In the genomic region with DNA sequence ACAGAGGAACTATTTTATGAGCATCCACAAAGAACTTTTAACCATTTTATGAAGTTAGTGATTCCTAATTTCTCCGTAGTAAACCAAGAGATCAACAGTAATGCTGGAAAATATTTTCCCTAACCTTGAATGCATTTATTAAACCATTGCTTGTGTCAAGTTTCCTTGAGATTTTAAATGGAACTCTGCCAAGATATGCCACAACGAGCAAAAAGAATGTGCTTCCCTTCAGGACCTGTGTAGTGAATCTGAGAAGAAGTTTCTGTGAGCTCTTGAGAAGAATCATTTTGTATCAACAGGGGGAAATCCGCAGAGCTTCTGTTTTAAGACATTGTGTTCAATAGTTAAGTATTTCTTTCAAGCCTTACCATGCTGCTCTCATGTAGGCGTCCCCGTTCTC, we compare ENCODE assay signal across 25 cellular contexts.
"Had no signal": no experiment of that assay in that cellular context is flagged by ENCODE, and none has a peak within 500 bp of the region (broad histone marks: within the 10 kb centered on the region; RNA-seq: fewer than 3 reads in every experiment).

No MANE protein-coding gene starts in this region.

- H3K4me3 ChIP-seq: ovary, psoas muscle, right lobe of liver, suprapubic skin, transverse colon had no signal

- H3K4me3 Mint-ChIP-seq: activated B cell treated with CpG ODN at 0.5 μM for 24 hours; activated CD4-positive, alpha-beta memory T cell treated with anti-CD3 and anti-CD28 coated beads for 36 hours; activated CD8-positive, alpha-beta memory T cell treated with anti-CD3 and anti-CD28 coated beads, Interleukin-2, amount 10 ng/mL, durations not matched to agents 7 days and 5 days; activated naive CD8-positive, alpha-beta T cell; naive thymus-derived CD4-positive, alpha-beta T cell; stimulated activated naive CD8-positive, alpha-beta T cell treated with anti-CD3 and anti-CD28 coated beads, Interleukin-15, Interleukin-2, amounts not matched to agents 100 ng/mL and 50 ng/mL, for 24 hours; T-cell had no signal

- H3K27me3 Mint-ChIP-seq: activated B cell treated with CpG ODN at 0.5 μM for 24 hours; activated CD4-positive, alpha-beta memory T cell treated with anti-CD3 and anti-CD28 coated beads for 36 hours; activated CD8-positive, alpha-beta memory T cell treated with anti-CD3 and anti-CD28 coated beads, Interleukin-2, amount 10 ng/mL, durations not matched to agents 7 days and 5 days; activated naive CD8-positive, alpha-beta T cell; naive thymus-derived CD4-positive, alpha-beta T cell; stimulated activated naive CD8-positive, alpha-beta T cell treated with anti-CD3 and anti-CD28 coated beads, Interleukin-15, Interleukin-2, amounts not matched to agents 100 ng/mL and 50 ng/mL, for 24 hours; T-cell had no signal

- H3K27ac Mint-ChIP-seq: activated B cell treated with CpG ODN at 0.5 μM for 24 hours; activated CD4-positive, alpha-beta memory T cell treated with anti-CD3 and anti-CD28 coated beads for 36 hours; activated CD8-positive, alpha-beta memory T cell treated with anti-CD3 and anti-CD28 coated beads, Interleukin-2, amount 10 ng/mL, durations not matched to agents 7 days and 5 days; activated naive CD8-positive, alpha-beta T cell; naive thymus-derived CD4-positive, alpha-beta T cell; stimulated activated naive CD8-positive, alpha-beta T cell treated with anti-CD3 and anti-CD28 coated beads, Interleukin-15, Interleukin-2, amounts not matched to agents 100 ng/mL and 50 ng/mL, for 24 hours; T-cell had no signal

- DNase-seq: activated B cell treated with CpG ODN at 0.5 μM for 24 hours; activated CD4-positive, alpha-beta memory T cell treated with anti-CD3 and anti-CD28 coated beads for 36 hours; activated CD4-positive, alpha-beta T cell treated with anti-CD3 and anti-CD28 coated beads for 4 hours; activated CD8-positive, alpha-beta memory T cell treated with anti-CD3 and anti-CD28 coated beads, Interleukin-2, amount 10 ng/mL, durations not matched to agents 7 days and 5 days; amniotic stem cell; brain microvascular endothelial cell; cerebellar nuclear complex; effector CD8-positive, alpha-beta T cell; foreskin melanocyte; glutamatergic neuron; hypothalamus; kidney; mesenchymal stem cell; naive thymus-derived CD4-positive, alpha-beta T cell; ovary; psoas muscle; right lobe of liver; small intestine; stimulated activated CD4-positive, alpha-beta T cell treated with anti-CD3 and anti-CD28 coated beads, Interleukin-15, amount 100 ng/mL, for 24 hours; stimulated activated CD4-positive, alpha-beta T cell treated with anti-CD3 and anti-CD28 coated beads, Interleukin-2, amount 100 ng/mL, for 48 hours; T-cell; transverse colon had no signal

- H3K4me1 Mint-ChIP-seq: activated B cell treated with CpG ODN at 0.5 μM for 24 hours; activated CD8-positive, alpha-beta memory T cell treated with anti-CD3 and anti-CD28 coated beads, Interleukin-2, amount 10 ng/mL, durations not matched to agents 7 days and 5 days; naive thymus-derived CD4-positive, alpha-beta T cell; T-cell had no signal

- H3K36me3 Mint-ChIP-seq: activated CD4-positive, alpha-beta memory T cell treated with anti-CD3 and anti-CD28 coated beads for 36 hours; activated CD8-positive, alpha-beta memory T cell treated with anti-CD3 and anti-CD28 coated beads, Interleukin-2, amount 10 ng/mL, durations not matched to agents 7 days and 5 days; activated naive CD8-positive, alpha-beta T cell; T-cell had no signal
